Comparison of ENCODE assay signal across 9 cellular contexts in the genomic region with DNA sequence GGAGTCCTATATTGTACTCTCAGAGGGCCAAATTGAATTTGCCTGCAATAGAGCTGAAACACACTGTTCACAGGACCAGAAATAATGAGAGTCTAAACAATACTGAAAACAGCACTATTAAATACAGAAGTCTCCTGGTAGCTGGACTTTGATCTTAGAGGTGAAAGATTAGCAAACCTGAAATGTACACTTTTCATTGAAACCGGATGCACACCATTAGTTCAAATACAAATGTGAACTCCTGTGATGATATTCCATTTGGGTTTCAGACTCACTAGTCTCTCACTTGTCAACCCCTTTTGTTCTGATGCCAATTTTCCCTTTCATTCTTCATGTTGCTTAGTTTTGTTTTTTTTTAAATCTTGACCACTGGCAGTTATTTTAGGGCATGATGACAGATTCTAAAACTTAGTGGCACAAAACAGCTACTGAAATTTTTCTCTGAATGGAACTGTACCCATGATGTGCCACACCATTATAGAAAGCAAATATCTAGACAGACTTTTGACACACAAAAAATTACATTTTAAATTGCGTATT. TPM values are rescaled to one million over a fixed set of nuclear protein-coding genes. Genes with fewer than 3 reads are reported as not detected.
DNase-seq lines count a peak whose midpoint lies in the region; ATAC-seq and TF ChIP-seq lines count a peak whose summit lies in the region.
"Had no signal": no experiment of that assay in that cellular context is flagged by ENCODE, and none has a peak within 500 bp of the region (broad histone marks: within the 10 kb centered on the region; RNA-seq: fewer than 3 reads in every experiment).

No MANE protein-coding gene starts in this region.

- TF ChIP-seq CTCF in coronary artery (IDR thresholded peaks at IDR 0.05), result no peak

- CTCF ChIA-PET in T-cell (lab: Charles Lee), result interaction anchor here (0.6 to 0.8 kb wide), 3 partner anchors 10 to 476 kb away, joined by 3 to 4 read pairs (median 3); no protein-coding TSS in a partner anchor

- no peak overlapping the region for H3K27ac ChIP-seq in coronary artery
- H3K27ac ChIP-seq: KMS-11, tibial nerve had no signal

- peak; percentile 91 for ATAC-seq in GM18909 (IDR thresholded peaks at IDR 0.05; ENCODE audit: poor library complexity, unreplicated experiment)
- ATAC-seq in GM21576 (IDR thresholded peaks at IDR 0.05; ENCODE audit: unreplicated experiment), result peak; percentile 76
- peak; percentile 88 for ATAC-seq in HG03135 (IDR thresholded peaks at IDR 0.05; ENCODE audit: unreplicated experiment)
- peak; percentile 61 for ATAC-seq in stimulated activated memory B cell treated with anti-CD40 and anti-IgM and Interleukin-4, amounts not matched to agents 10 μg/mL and 1 μg/mL and 100 μg/mL, for 72 hours
- no peak for ATAC-seq in T-cell (replicated peaks in 1 of 4)

- H3K4me1 Mint-ChIP-seq in stimulated activated memory B cell treated with anti-CD40 and anti-IgM and Interleukin-4, amounts not matched to agents 10 μg/mL and 1 μg/mL and 100 μg/mL, for 72 hours, result peaks cover 8% of the 10 kb centered on the region
- peaks cover 9 to 23% (median 12%) of the 10 kb centered on the region in 3 donors for H3K4me1 Mint-ChIP-seq in T-cell

- H3K27me3 Mint-ChIP-seq in stimulated activated memory B cell treated with anti-CD40 and anti-IgM and Interleukin-4, amounts not matched to agents 10 μg/mL and 1 μg/mL and 100 μg/mL, for 72 hours, result no peaks in the 10 kb centered on the region
- H3K27me3 Mint-ChIP-seq in T-cell, result no peaks in the 10 kb centered on the region

- no peaks in the 10 kb centered on the region for H3K9me3 Mint-ChIP-seq in stimulated activated memory B cell treated with anti-CD40 and anti-IgM and Interleukin-4, amounts not matched to agents 10 μg/mL and 1 μg/mL and 100 μg/mL, for 72 hours
- H3K9me3 Mint-ChIP-seq in T-cell, result no peaks in the 10 kb centered on the region

- H3K36me3 Mint-ChIP-seq in stimulated activated memory B cell treated with anti-CD40 and anti-IgM and Interleukin-4, amounts not matched to agents 10 μg/mL and 1 μg/mL and 100 μg/mL, for 72 hours, result peaks cover 2% of the 10 kb centered on the region
- H3K36me3 Mint-ChIP-seq in T-cell, result no peaks in the 10 kb centered on the region

- H3K4me3 Mint-ChIP-seq in stimulated activated memory B cell treated with anti-CD40 and anti-IgM and Interleukin-4, amounts not matched to agents 10 μg/mL and 1 μg/mL and 100 μg/mL, for 72 hours, result no peak overlapping the region
- H3K4me3 Mint-ChIP-seq in T-cell, result no peak overlapping the region

- no peak overlapping the region for H3K4me3 ChIP-seq in coronary artery
- H3K4me3 ChIP-seq: tibial nerve had no signal

- POLR2A ChIA-PET in T-cell (lab: Charles Lee), result no interaction called here

- H3K27ac Mint-ChIP-seq in stimulated activated memory B cell treated with anti-CD40 and anti-IgM and Interleukin-4, amounts not matched to agents 10 μg/mL and 1 μg/mL and 100 μg/mL, for 72 hours, result no peak overlapping the region
- H3K27ac Mint-ChIP-seq in T-cell, result no peak overlapping the region

- DNase-seq in T-cell (no peak), coronary artery (ENCODE audit: low spot score) (no peak)
- no peak for DNase-seq in activated CD4-positive, alpha-beta T cell treated with anti-CD3 and anti-CD28 coated beads for 4 hours

RNA-seq across cellular contexts. Expression of gene TNFSF4, which starts 5.9 kb away (rescaled TPM):
- 1 to 10 TPM; 1.2 to 3.8 (median 2.5) TPM for total RNA-seq in T-cell

Comparison
In these comparisons a context has a peak if more than half of its experiments do, and no peak if none do; other contexts are left out.
1. ATAC-seq: peak in GM18909 (single experiment), GM21576 (single experiment), HG03135 (single experiment) and stimulated activated memory B cell treated with anti-CD40 and anti-IgM and Interleukin-4, amounts not matched to agents 10 μg/mL and 1 μg/mL and 100 μg/mL, for 72 hours (single experiment); none in T-cell (0 of 4).